Comparison of ENCODE assay signal across 8 cellular contexts in the genomic region with DNA sequence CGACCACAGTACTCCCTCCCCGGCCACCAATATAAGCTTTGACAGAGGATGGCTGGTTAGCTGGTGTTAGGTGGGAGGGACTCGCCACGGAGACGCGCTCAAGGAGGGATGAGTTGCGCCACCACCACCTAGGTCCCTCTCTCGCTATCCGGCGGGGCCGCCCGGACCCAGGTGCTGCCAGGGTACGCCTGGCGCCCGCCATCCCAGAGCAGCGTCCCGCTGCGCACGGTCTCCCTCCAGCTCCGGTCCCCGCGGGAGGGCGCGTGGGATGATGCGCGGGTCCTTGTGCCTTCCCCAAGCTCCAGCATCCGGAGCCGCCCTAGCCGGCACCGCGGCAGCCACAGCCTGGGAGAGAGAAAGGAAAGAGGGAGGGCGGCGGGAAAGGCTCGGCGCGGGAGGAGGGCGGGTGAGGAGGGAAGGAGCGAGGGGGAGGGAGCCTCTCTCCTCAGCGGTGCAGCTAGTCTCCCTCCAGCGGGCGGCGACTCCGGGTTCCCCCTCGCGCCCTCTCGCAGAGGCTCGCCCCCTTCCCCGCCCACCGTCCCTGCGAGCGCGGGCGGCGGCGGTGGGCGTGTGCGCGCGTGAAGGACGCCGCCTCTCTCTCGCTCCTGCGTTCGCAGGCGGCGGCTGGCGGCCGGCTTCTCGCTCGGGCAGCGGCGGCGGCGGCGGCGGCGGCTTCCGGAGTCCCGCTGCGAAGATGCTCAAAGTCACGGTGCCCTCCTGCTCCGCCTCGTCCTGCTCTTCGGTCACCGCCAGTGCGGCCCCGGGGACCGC. TPM values are rescaled to one million over a fixed set of nuclear protein-coding genes. Genes with fewer than 3 reads are reported as not detected.
DNase-seq lines count a peak whose midpoint lies in the region; ATAC-seq lines count a peak whose summit lies in the region.

Gene CAMK4, plus strand, starts transcription at position 595 of the 771 bp plus-strand sequence. Its CDS starts 100 bp downstream, at position 695.

- H4K8ac ChIP-seq in mesenchymal stem cell (ENCODE audit: low read length), result peak within 1 kb of the TSS; percentile 19

- H3K14ac ChIP-seq in mesenchymal stem cell (ENCODE audit: low read length in 2 of 2), result peak within 1 kb of the TSS in 1 of 2 experiments; percentile 87

- peak within 1 kb of the TSS in 1 of 2 experiments; percentile 94 for H3K18ac ChIP-seq in mesenchymal stem cell (ENCODE audit: low read depth in 1 of 2, low read length in 2 of 2)

- peak; percentile 67 for DNase-seq in AG08395 (ENCODE audit: low spot score)
- peak; percentile 17 for DNase-seq in NCI-H460 (ENCODE audit: extremely low read depth, low read depth)
- peak; percentile 63 to 73 for DNase-seq in activated CD8-positive, alpha-beta memory T cell treated with anti-CD3 and anti-CD28 coated beads for 1 hour (ENCODE audit: extremely low read depth in 1 of 2, low read depth in 1 of 2)
- DNase-seq in effector memory CD4-positive, alpha-beta T cell, result peak; percentile 75 to 80 (median 78)
- DNase-seq in mesenchymal stem cell, result peak; percentile 82
- peak; percentile 48 for DNase-seq in stimulated activated CD8-positive, alpha-beta memory T cell treated with anti-CD3 and anti-CD28 coated beads, Interleukin-15, amount 100 ng/mL, for 24 hours (ENCODE audit: low read depth)

- no peaks in the 10 kb centered on the region for H3K9me3 ChIP-seq in effector memory CD4-positive, alpha-beta T cell (ENCODE audit: control insufficient read depth, low read length)
- no peaks in the 10 kb centered on the region for H3K9me3 ChIP-seq in mesenchymal stem cell (ENCODE audit: control insufficient read depth, low read length)

- peak; percentile 48 for ATAC-seq in GM18873 (IDR thresholded peaks at IDR 0.05; ENCODE audit: low FRiP score, unreplicated experiment)
- peak; percentile 77 for ATAC-seq in HG03103 (IDR thresholded peaks at IDR 0.05; ENCODE audit: low read depth, unreplicated experiment)

- H4K91ac ChIP-seq in mesenchymal stem cell (ENCODE audit: low read length), result peak within 1 kb of the TSS; percentile 16

- H2BK120ac ChIP-seq in mesenchymal stem cell (ENCODE audit: low read depth, low read length), result no peak within 1 kb of the TSS

- peak within 1 kb of the TSS in 1 of 2 experiments; percentile 8 for H3K4ac ChIP-seq in mesenchymal stem cell (ENCODE audit: low read depth in 1 of 2, low read length in 2 of 2)

- peak within 1 kb of the TSS; percentile 92 for H3K4me3 ChIP-seq in effector memory CD4-positive, alpha-beta T cell (ENCODE audit: insufficient read depth, low read depth, low read length, poor library complexity, severe bottlenecking)
- peak within 1 kb of the TSS; percentile 61 to 82 for H3K4me3 ChIP-seq in mesenchymal stem cell (ENCODE audit: insufficient read depth in 1 of 2, low read depth in 1 of 2, low read length in 2 of 2)

- H2AFZ ChIP-seq in mesenchymal stem cell (ENCODE audit: low read depth, low read length), result peak within 1 kb of the TSS; percentile 93

- H3K4me2 ChIP-seq in mesenchymal stem cell (ENCODE audit: low read length, poor library complexity, severe bottlenecking), result peak within 1 kb of the TSS; percentile 98

- H2AK5ac ChIP-seq in mesenchymal stem cell (ENCODE audit: low read length, severe bottlenecking), result no peak within 1 kb of the TSS

- H3K27me3 ChIP-seq in effector memory CD4-positive, alpha-beta T cell (replicated peaks; ENCODE audit: control insufficient read depth, insufficient read depth, low read length, poor library complexity, severe bottlenecking), result no peaks in the 10 kb centered on the region
- peaks cover 0 to 16% of the 10 kb centered on the region in 2 experiments for H3K27me3 ChIP-seq in mesenchymal stem cell (ENCODE audit: control insufficient read depth in 1 of 2, insufficient read depth in 1 of 2, low read length in 2 of 2)

- peak within 1 kb of the TSS; percentile 82 for H2BK15ac ChIP-seq in mesenchymal stem cell (ENCODE audit: low read depth, poor library complexity, severe bottlenecking)

- no peak within 1 kb of the TSS for H2BK5ac ChIP-seq in mesenchymal stem cell (ENCODE audit: low read depth, low read length, poor library complexity, severe bottlenecking)

- H3K23ac ChIP-seq in mesenchymal stem cell (ENCODE audit: low read length in 2 of 2), result no peak within 1 kb of the TSS

- WGBS in mesenchymal stem cell, result 0% methylated on average over 63 of the region's 88 CpGs

- no peaks in the 10 kb centered on the region for H3K36me3 ChIP-seq in effector memory CD4-positive, alpha-beta T cell (ENCODE audit: control insufficient read depth, insufficient read depth, low read length)
- no peaks in the 10 kb centered on the region for H3K36me3 ChIP-seq in mesenchymal stem cell (ENCODE audit: control insufficient read depth in 1 of 2, insufficient read depth in 2 of 2, low read depth in 1 of 2, low read length in 2 of 2)

- H3K79me1 ChIP-seq in mesenchymal stem cell (replicated peaks; ENCODE audit: low read length, poor library complexity, severe bottlenecking), result no peaks in the 10 kb centered on the region

- peak within 1 kb of the TSS; percentile 93 for H3K27ac ChIP-seq in effector memory CD4-positive, alpha-beta T cell (ENCODE audit: insufficient read depth, low read length, poor library complexity, severe bottlenecking)
- H3K27ac ChIP-seq in mesenchymal stem cell (ENCODE audit: low read length, poor library complexity, severe bottlenecking), result no peak within 1 kb of the TSS

- peak within 1 kb of the TSS; percentile 74 for H3K9ac ChIP-seq in mesenchymal stem cell (ENCODE audit: low read length)

- peak within 1 kb of the TSS in 1 of 2 experiments; percentile 80 for H2BK12ac ChIP-seq in mesenchymal stem cell (ENCODE audit: low read length in 2 of 2)

- H3K4me1 ChIP-seq in effector memory CD4-positive, alpha-beta T cell (ENCODE audit: control insufficient read depth, insufficient read depth, low read length, poor library complexity, severe bottlenecking), result peaks cover 24% of the 10 kb centered on the region
- H3K4me1 ChIP-seq in mesenchymal stem cell (ENCODE audit: control insufficient read depth, insufficient read depth, low read depth, low read length), result peaks cover 11% of the 10 kb centered on the region

RNA-seq across cellular contexts. Expression of gene CAMK4, which starts in this region (rescaled TPM):
- total RNA-seq in NCI-H460 (2014; rRNA removed; shearing (Covaris generic)), result 0.10 and 0.23 TPM in 2 replicates
- 0.06 and 0.15 TPM in 2 replicates for polyA plus RNA-seq in NCI-H460 (2014; cell fraction: nucleus; rRNA removed)
- polyA plus RNA-seq in mesenchymal stem cell (2013, experiment 1 of 2), result 4.2 TPM
- polyA plus RNA-seq in mesenchymal stem cell (2013, experiment 2 of 2), result 4.5 TPM

Comparison
In these comparisons a context has a peak if more than half of its experiments do, and no peak if none do; other contexts are left out.
1. Peak in DNase-seq in NCI-H460; RNA of the gene not detected or under 1 TPM.
2. DNase-seq: peak in every context shown above with its lines; median percentile 82 in mesenchymal stem cell; 78 in effector memory CD4-positive, alpha-beta T cell; 68 in activated CD8-positive, alpha-beta memory T cell treated with anti-CD3 and anti-CD28 coated beads for 1 hour; 67 in AG08395; 48 in stimulated activated CD8-positive, alpha-beta memory T cell treated with anti-CD3 and anti-CD28 coated beads, Interleukin-15, amount 100 ng/mL, for 24 hours; 17 in NCI-H460.